Comparison of ENCODE assay signal across 13 cellular contexts in genomic region chr13:38167164-38167822, GRCh38.
A peak's percentile ranks its signal among the peaks of the same experiment; 100 is the strongest.
DNase-seq lines count a peak whose midpoint lies in the region; ATAC-seq and TF ChIP-seq lines count a peak whose summit lies in the region.
"Had no signal": no experiment of that assay in that cellular context is flagged by ENCODE, and none has a peak within 500 bp of the region (broad histone marks: within the 10 kb centered on the region; RNA-seq: fewer than 3 reads in every experiment).

No MANE protein-coding gene starts in this region.

- ATAC-seq in GM18873 (IDR thresholded peaks at IDR 0.05; ENCODE audit: low FRiP score, unreplicated experiment): peak; percentile 99
- ATAC-seq in GM21717 (IDR thresholded peaks at IDR 0.05; ENCODE audit: unreplicated experiment): peak; percentile 99
- peak; percentile 99 for ATAC-seq in HG03175 (IDR thresholded peaks at IDR 0.05; ENCODE audit: unreplicated experiment)
- ATAC-seq: natural killer cell treated with Interleukin-12 subunit alpha and Interleukin-12 subunit beta and Interleukin-15 and Interleukin-18, amount 100 ng/mL, for 72 hours had no signal

- peaks cover 4% of the 10 kb centered on the region for H4K20me1 ChIP-seq in OCI-LY3 (ENCODE audit: insufficient read depth, low read length)

- intact Hi-C loops in left ventricle myocardium inferior (cut with micrococcal nuclease): no loop called here

- H2AFZ ChIP-seq in OCI-LY3 (ENCODE audit: low read depth, low read length): no peak overlapping the region

- H3K9me3 ChIP-seq in OCI-LY3 (ENCODE audit: insufficient read depth, low read length) (0 out of 2 replicates have a peak, but pooled peaks cover 5% of the 10 kb centered on the region), left ventricle myocardium inferior (replicated peaks) (no peaks in the 10 kb centered on the region)

- H3K27me3 ChIP-seq in OCI-LY3 (ENCODE audit: low read depth, low read length): peaks cover 22% of the 10 kb centered on the region
- H3K27me3 ChIP-seq in left ventricle myocardium inferior (ENCODE audit: low read depth): no peaks in the 10 kb centered on the region

- H3K36me3 ChIP-seq in OCI-LY3 (replicated peaks; ENCODE audit: low read depth, low read length): no peaks in the 10 kb centered on the region
- no peaks in the 10 kb centered on the region for H3K36me3 ChIP-seq in left ventricle myocardium inferior

- no peak for DNase-seq in left ventricle myocardium inferior
- DNase-seq in NCI-H526 (lab: John Stamatoyannopoulos, UW): no peak
- no peak for DNase-seq in NCI-H1694 (lab: John Stamatoyannopoulos, UW)
- DNase-seq in activated effector memory CD4-positive, alpha-beta T cell treated with Interleukin-2 at 50 U/mL for 16 hours: no peak
- DNase-seq: DMS153; NCI-H1105 treated with DMSO at 0.1 percent for 48 hours; stimulated activated CD4-positive, alpha-beta T cell treated with anti-CD3 and anti-CD28 coated beads, Interleukin-15, amount 100 ng/mL, for 24 hours had no signal

- H3K4me2 ChIP-seq in OCI-LY3 (ENCODE audit: low read length): peak overlapping the region; percentile 77

- peak overlapping the region; percentile 46 for H3K4me3 ChIP-seq in OCI-LY3 (ENCODE audit: low read length)
- H3K4me3 ChIP-seq in left ventricle myocardium inferior: no peak overlapping the region

- no peaks in the 10 kb centered on the region for H3K79me2 ChIP-seq in OCI-LY3 (ENCODE audit: low read length)

- H3K27ac ChIP-seq in OCI-LY3 (ENCODE audit: low read length) (peak overlapping the region; percentile 49), left ventricle myocardium inferior (replicated peaks) (no peak overlapping the region)
- H3K27ac ChIP-seq: epithelial cell of prostate had no signal

- TF ChIP-seq CTCF in OCI-LY3 (IDR thresholded peaks at IDR 0.05; ENCODE audit: low read depth, low read length): no peak
- TF ChIP-seq CTCF in left ventricle myocardium inferior (IDR thresholded peaks at IDR 0.05; ENCODE audit: borderline replicate concordance): no peak

- H3K4me1 ChIP-seq in OCI-LY3 (ENCODE audit: low read length) (peaks cover 15% of the 10 kb centered on the region), left ventricle myocardium inferior (no peaks in the 10 kb centered on the region)

- no peak overlapping the region for H3K9ac ChIP-seq in OCI-LY3 (ENCODE audit: low read length)
